In genomic region chr10:5390607-5391205, GRCh38 we compare ENCODE assay signal across 29 cellular contexts. TPM values are rescaled to one million over a fixed set of nuclear protein-coding genes. Genes with fewer than 3 reads are reported as not detected.
"Had no signal": no experiment of that assay in that cellular context is flagged by ENCODE, and none has a peak within 500 bp of the region (broad histone marks: within the 10 kb centered on the region; RNA-seq: fewer than 3 reads in every experiment).

No MANE protein-coding gene starts in this region.

- H3K27ac Mint-ChIP-seq: activated CD4-positive, alpha-beta T cell treated with anti-CD3 and anti-CD28 coated beads for 36 hours; activated CD8-positive, alpha-beta T cell treated with anti-CD3 and anti-CD28 coated beads for 36 hours; activated naive CD8-positive, alpha-beta T cell treated with anti-CD3 and anti-CD28 coated beads, Interleukin-2, amount 10 ng/mL, durations not matched to agents 7 days and 5 days; activated T-cell treated with anti-CD3 and anti-CD28 coated beads, Interleukin-2, amount 50 U/mL, for 72 hours; activated T-helper 2 cell treated with anti-CD3 and anti-CD28 coated beads, Interferon-gamma antibody, Interleukin-2, Interleukin-4, amounts not matched to agents 10 μg/mL and 5 μg/mL and 100 μg/mL, durations not matched to agents 14 hours and 24 hours and 36 hours had no signal

- H3K27me3 Mint-ChIP-seq: activated CD8-positive, alpha-beta T cell treated with anti-CD3 and anti-CD28 coated beads for 36 hours had no signal

- H3K4me3 Mint-ChIP-seq: activated CD4-positive, alpha-beta T cell treated with anti-CD3 and anti-CD28 coated beads for 36 hours; activated CD8-positive, alpha-beta T cell treated with anti-CD3 and anti-CD28 coated beads for 36 hours; activated naive CD8-positive, alpha-beta T cell treated with anti-CD3 and anti-CD28 coated beads, Interleukin-2, amount 10 ng/mL, durations not matched to agents 7 days and 5 days; activated T-cell treated with anti-CD3 and anti-CD28 coated beads, Interleukin-2, amount 50 U/mL, for 72 hours had no signal

- DNase-seq: activated CD4-positive, alpha-beta T cell treated with anti-CD3 and anti-CD28 coated beads for 36 hours; activated CD4-positive, CD25-positive, alpha-beta regulatory T cell; activated CD8-positive, alpha-beta memory T cell treated with anti-CD3 and anti-CD28 coated beads, Interleukin-2, amount 50 U/mL, for 4 hours; activated CD8-positive, alpha-beta T cell treated with anti-CD3 and anti-CD28 coated beads for 36 hours; activated naive CD4-positive, alpha-beta T cell treated with anti-CD3 and anti-CD28 coated beads, Interleukin-2, amount 50 U/mL, for 16 hours; activated naive CD8-positive, alpha-beta T cell treated with anti-CD3 and anti-CD28 coated beads, Interleukin-2, amount 10 ng/mL, durations not matched to agents 7 days and 5 days; activated T-cell treated with anti-CD3 and anti-CD28 coated beads, Interleukin-2, amount 50 U/mL, for 72 hours; aorta; caudate nucleus; colonic mucosa; MM.1S; NCI-H1048; NCI-H146; NCI-H1930; NCI-H2107; NCI-H2171 treated with DMSO at 0.1 percent for 48 hours; NCI-H226; NCI-H526 treated with DMSO at 0.1 percent for 48 hours; NCI-H82; PC-3; SHP77; SW 1271 had no signal

- H3K4me3 ChIP-seq: breast epithelium, colonic mucosa, SJSA1 had no signal

- H3K27ac ChIP-seq: breast epithelium, colonic mucosa, SJSA1 had no signal

- H3K4me1 Mint-ChIP-seq: activated CD4-positive, alpha-beta T cell treated with anti-CD3 and anti-CD28 coated beads for 36 hours; activated naive CD8-positive, alpha-beta T cell treated with anti-CD3 and anti-CD28 coated beads, Interleukin-2, amount 10 ng/mL, durations not matched to agents 7 days and 5 days had no signal

- FAIRE-seq: RCC 7860 had no signal

- H3K36me3 Mint-ChIP-seq: activated naive CD8-positive, alpha-beta T cell treated with anti-CD3 and anti-CD28 coated beads, Interleukin-2, amount 10 ng/mL, durations not matched to agents 7 days and 5 days had no signal

- H3K4me1 ChIP-seq: breast epithelium, colonic mucosa, SJSA1 had no signal

- H3K9me3 ChIP-seq: colonic mucosa had no signal

- ATAC-seq: activated CD4-positive, alpha-beta T cell treated with anti-CD3 and anti-CD28 coated beads for 36 hours; activated CD8-positive, alpha-beta T cell treated with anti-CD3 and anti-CD28 coated beads for 36 hours; activated T-cell treated with anti-CD3 and anti-CD28 coated beads, Interleukin-2, amount 50 U/mL, for 72 hours; PC-3; SK-N-SH treated with all-trans-retinoic acid at 6 μM for 48 hours had no signal

- H3K27me3 ChIP-seq: breast epithelium, colonic mucosa, SJSA1 had no signal

- H3K36me3 ChIP-seq: breast epithelium, colonic mucosa, SJSA1 had no signal

RNA-seq across cellular contexts. Expression of gene TUBAL3, which starts 13.9 kb away (rescaled TPM):
- total RNA-seq: activated CD4-positive, alpha-beta T cell treated with anti-CD3 and anti-CD28 coated beads for 36 hours; activated CD8-positive, alpha-beta T cell treated with anti-CD3 and anti-CD28 coated beads for 36 hours; activated naive CD8-positive, alpha-beta T cell treated with anti-CD3 and anti-CD28 coated beads, Interleukin-2, amount 10 ng/mL, durations not matched to agents 7 days and 5 days; activated T-cell treated with anti-CD3 and anti-CD28 coated beads, Interleukin-2, amount 50 U/mL, for 72 hours; activated T-helper 2 cell treated with anti-CD3 and anti-CD28 coated beads, Interferon-gamma antibody, Interleukin-2, Interleukin-4, amounts not matched to agents 10 μg/mL and 5 μg/mL and 100 μg/mL, durations not matched to agents 14 hours and 24 hours and 36 hours; aorta; PC-3; SJSA1; T-helper 1 cell treated with Interleukin-12 subunit alpha and Interleukin-12 subunit beta and Interleukin-4 antibody, amounts not matched to agents 30 ng/mL and 1 ng/mL, for 36 hours had no signal

RNA-seq across cellular contexts. Expression of gene UCN3, which starts 25.9 kb away (rescaled TPM):
- total RNA-seq: activated CD4-positive, alpha-beta T cell treated with anti-CD3 and anti-CD28 coated beads for 36 hours; activated CD8-positive, alpha-beta T cell treated with anti-CD3 and anti-CD28 coated beads for 36 hours; activated naive CD8-positive, alpha-beta T cell treated with anti-CD3 and anti-CD28 coated beads, Interleukin-2, amount 10 ng/mL, durations not matched to agents 7 days and 5 days; activated T-cell treated with anti-CD3 and anti-CD28 coated beads, Interleukin-2, amount 50 U/mL, for 72 hours; activated T-helper 2 cell treated with anti-CD3 and anti-CD28 coated beads, Interferon-gamma antibody, Interleukin-2, Interleukin-4, amounts not matched to agents 10 μg/mL and 5 μg/mL and 100 μg/mL, durations not matched to agents 14 hours and 24 hours and 36 hours; aorta; breast epithelium; NCI-H460; PC-3; SJSA1; T-helper 1 cell treated with Interleukin-12 subunit alpha and Interleukin-12 subunit beta and Interleukin-4 antibody, amounts not matched to agents 30 ng/mL and 1 ng/mL, for 36 hours had no signal
